Comparison of ENCODE assay signal across 8 cellular contexts in genomic region chr9:128920381-128921058, GRCh38. TPM values are rescaled to one million over a fixed set of nuclear protein-coding genes. Genes with fewer than 3 reads are reported as not detected.
DNase-seq lines count a peak whose midpoint lies in the region; ATAC-seq and TF ChIP-seq lines count a peak whose summit lies in the region.

Gene PHYHD1, plus strand, starts transcription at chr9:128920982. Its CDS starts 1,342 bp downstream, at chr9:128922324.

- DNase-seq in NCI-H2029 treated with DMSO at 0.1 percent for 48 hours (lab: John Stamatoyannopoulos, UW): peak; percentile 85
- no peak for DNase-seq in colonic mucosa
- DNase-seq in lung (ENCODE audit: low spot score): peak; percentile 76
- DNase-seq in testis: peak; percentile 53
- no peak for DNase-seq in NCI-H2107 treated with DMSO at 0.1 percent for 48 hours (lab: John Stamatoyannopoulos, UW; ENCODE audit: unreplicated experiment)
- no peak for DNase-seq in KG1 (lab: John Stamatoyannopoulos, UW)
- DNase-seq in NK-92 treated with Interleukin-12 subunit alpha and Interleukin-12 subunit beta, amount 100 ng/mL, for 24 hours (lab: John Stamatoyannopoulos, UW): no peak

- intact Hi-C loops in colonic mucosa (cut with DNase I) (no loop called here), testis (cut with DNase I; ENCODE audit: low total_unique reads) (loop anchor here (5.0 kb wide), 1 partner anchor 38 kb away; the partner anchor contains the start of genes KYAT1 and LRRC8A)

- H3K9ac ChIP-seq in colonic mucosa (ENCODE audit: low read depth in 2 of 2, low read length in 2 of 2): peak within 1 kb of the TSS; percentile 12 to 55

- ATAC-seq in lung (ENCODE audit: insufficient read depth, low FRiP score): peak; percentile 11

- no peak for TF ChIP-seq CTCF in colonic mucosa (IDR thresholded peaks at IDR 0.05)
- no peak for TF ChIP-seq CTCF in lung (IDR thresholded peaks at IDR 0.05; ENCODE audit: control extremely low read depth, extremely low read depth)
- no peak for TF ChIP-seq CTCF in testis (IDR thresholded peaks at IDR 0.05)

- TF ChIP-seq POLR2A in testis (IDR thresholded peaks at IDR 0.05): no peak

- H3K27ac ChIP-seq in ACC112 (ENCODE audit: low read depth, low read length): peak within 1 kb of the TSS; percentile 52
- H3K27ac ChIP-seq in colonic mucosa: peak within 1 kb of the TSS; percentile 53
- H3K27ac ChIP-seq in lung (ENCODE audit: low read depth in 1 of 2, low read length in 1 of 2): peak within 1 kb of the TSS; percentile 87 to 92
- H3K27ac ChIP-seq in testis: peak within 1 kb of the TSS; percentile 76 to 94

- 49 to 60% methylated on average over 13 of the region's 13 CpGs for WGBS in lung, 2 donors
- 44 to 61% methylated on average over 12 of the region's 13 CpGs for WGBS in testis, 2 donors

- H3K36me3 ChIP-seq in ACC112 (ENCODE audit: insufficient read depth, low read length) (peaks cover 9% of the 10 kb centered on the region; the same call in 1 of the 2 replicates), colonic mucosa (no peaks in the 10 kb centered on the region), lung (ENCODE audit: control insufficient read depth in 2 of 2, insufficient read depth in 2 of 2, low read length in 2 of 2) (peaks cover 0 to 18% of the 10 kb centered on the region in 2 donors), testis (ENCODE audit: low read depth, missing control alignments) (no peaks in the 10 kb centered on the region)

- H3K27me3 ChIP-seq in ACC112 (ENCODE audit: insufficient read depth, low read length) (no peaks in the 10 kb centered on the region), colonic mucosa (no peaks in the 10 kb centered on the region), lung (ENCODE audit: control insufficient read depth, insufficient read depth) (no peaks in the 10 kb centered on the region), testis (no peaks in the 10 kb centered on the region)

- H3K4me3 ChIP-seq in ACC112 (ENCODE audit: low read depth, low read length) (no peak within 1 kb of the TSS), colonic mucosa (no peak within 1 kb of the TSS), lung (peak within 1 kb of the TSS; percentile 2), testis (peak within 1 kb of the TSS; percentile 58 to 63)

- H3K79me2 ChIP-seq in ACC112 (ENCODE audit: control insufficient read depth, insufficient read depth, low read length, unreplicated experiment): peaks cover 2% of the 10 kb centered on the region

- H3K9me3 ChIP-seq in colonic mucosa: no peaks in the 10 kb centered on the region
- H3K9me3 ChIP-seq in lung (ENCODE audit: control insufficient read depth in 2 of 2, insufficient read depth in 1 of 2, low read length in 1 of 2): no peaks in the 10 kb centered on the region
- H3K9me3 ChIP-seq in testis: no peaks in the 10 kb centered on the region

- H3K4me1 ChIP-seq in ACC112 (ENCODE audit: control insufficient read depth, insufficient read depth, low read length, unreplicated experiment): peaks cover 47% of the 10 kb centered on the region
- H3K4me1 ChIP-seq in colonic mucosa: peaks cover 7% of the 10 kb centered on the region
- H3K4me1 ChIP-seq in lung (ENCODE audit: control insufficient read depth in 2 of 2, insufficient read depth in 2 of 2, low read length in 2 of 2): peaks cover 9 to 41% of the 10 kb centered on the region in 2 donors
- H3K4me1 ChIP-seq in testis: peaks cover 42% of the 10 kb centered on the region

- no peak within 1 kb of the TSS for H2AFZ ChIP-seq in ACC112 (ENCODE audit: low read length, unreplicated experiment)

RNA-seq across cellular contexts. Expression of gene PHYHD1, which starts in this region (rescaled TPM):
- total RNA-seq in colonic mucosa (1 to 10 TPM; 1.8 to 6.6 TPM), lung (10 to 100 TPM; 25.5 to 66.5 TPM), testis (10 to 100 TPM; 10.9 to 18.5 TPM)
- polyA plus RNA-seq in lung (10 to 100 TPM; 21.4 to 86.3 TPM), testis (ENCODE audit: insufficient read depth, low read depth, low replicate concordance) (15.1 TPM)

Comparison
In these comparisons a context has a peak if more than half of its experiments do, and no peak if none do; other contexts are left out.
1. H3K4me3 ChIP-seq: peak in lung (single experiment) and testis (2 of 2); none in ACC112 (single experiment) and colonic mucosa (single experiment).
2. DNase-seq: peak in NCI-H2029 treated with DMSO at 0.1 percent for 48 hours (single experiment), lung (single experiment) and testis (single experiment); none in colonic mucosa (single experiment), NCI-H2107 treated with DMSO at 0.1 percent for 48 hours (single experiment), KG1 (single experiment) and NK-92 treated with Interleukin-12 subunit alpha and Interleukin-12 subunit beta, amount 100 ng/mL, for 24 hours (single experiment).
3. Peak in every context shown above with its lines, with median percentiles within 50 percentile points of each other: H3K27ac ChIP-seq.